In genomic region chr3:45035441-45036301, GRCh38 we compare ENCODE assay signal across 8 cellular contexts. TPM values are rescaled to one million over a fixed set of nuclear protein-coding genes. Genes with fewer than 3 reads are reported as not detected.
DNase-seq lines count a peak whose midpoint lies in the region; ATAC-seq lines count a peak whose summit lies in the region.

No MANE protein-coding gene starts in this region.

- H3K9me3 Mint-ChIP-seq in activated T-cell treated with anti-CD3 and anti-CD28 coated beads, Interleukin-2, amount 50 U/mL, for 4 hours = no peaks in the 10 kb centered on the region

- H3K36me3 Mint-ChIP-seq in activated T-cell treated with anti-CD3 and anti-CD28 coated beads, Interleukin-2, amount 50 U/mL, for 4 hours (ENCODE audit: insufficient read depth) = no peaks in the 10 kb centered on the region

- DNase-seq in G401 (ENCODE audit: low spot score) = peak; percentile 53
- peak; percentile 11 for DNase-seq in activated T-cell treated with anti-CD3 and anti-CD28 coated beads, Interleukin-2, amount 50 U/mL, for 4 hours
- peak; percentile 23 for DNase-seq in germinal center (ENCODE audit: low spot score)
- peak; percentile 84 for DNase-seq in posterior vena cava (ENCODE audit: low spot score)
- no peak for DNase-seq in epidermal melanocyte (ENCODE audit: insufficient read length, low spot score)
- no peak for DNase-seq in GF-D8 (lab: John Stamatoyannopoulos, UW)

- H3K27me3 Mint-ChIP-seq in activated T-cell treated with anti-CD3 and anti-CD28 coated beads, Interleukin-2, amount 50 U/mL, for 4 hours (ENCODE audit: low read depth) = peaks cover 35% of the 10 kb centered on the region

- intact Hi-C loops in posterior vena cava (cut with DNase I) = loop anchor here in 1 of 2 donors (5.0 to 10.0 kb wide), 5 partner anchors 61 to 629 kb away; partner anchors contain the start of genes EXOSC7 and ZDHHC3

- H3K4me1 Mint-ChIP-seq in activated T-cell treated with anti-CD3 and anti-CD28 coated beads, Interleukin-2, amount 50 U/mL, for 4 hours (ENCODE audit: low read depth) = peaks cover 28% of the 10 kb centered on the region

- in situ Hi-C loops in G401 (cut with HindIII; ENCODE audit: low sequenced_read_pairs) = no loop called here

- H3K4me3 Mint-ChIP-seq in activated T-cell treated with anti-CD3 and anti-CD28 coated beads, Interleukin-2, amount 50 U/mL, for 4 hours = peak overlapping the region; percentile 80

- peak in 1 of 2 donors; percentile 35 for ATAC-seq in activated T-cell treated with anti-CD3 and anti-CD28 coated beads, Interleukin-2, amount 50 U/mL, for 4 hours
- ATAC-seq in HG02798 (IDR thresholded peaks at IDR 0.05; ENCODE audit: poor library complexity, unreplicated experiment) (no peak), GM18870 (IDR thresholded peaks at IDR 0.05; ENCODE audit: unreplicated experiment) (no peak)

RNA-seq across cellular contexts. Expression of gene CLEC3B, which starts 9.6 kb away (rescaled TPM):
- total RNA-seq in G401 (2014; rRNA removed; shearing (Covaris generic)) = not detected in 2 replicates
- total RNA-seq in activated T-cell treated with anti-CD3 and anti-CD28 coated beads, Interleukin-2, amount 50 U/mL, for 4 hours = under 1 TPM; 0.30 to 0.40 (median 0.38) TPM
- total RNA-seq in posterior vena cava = 100 to 1,000 TPM in 1 of 2 donors, 10 to 100 TPM in 1; 50.0 to 136 TPM

RNA-seq across cellular contexts. Expression of gene EXOSC7, which starts 59.6 kb away (rescaled TPM):
- total RNA-seq in G401 (2014; rRNA removed; shearing (Covaris generic)) = 66.9 and 78.1 TPM in 2 replicates
- 10 to 100 TPM; 75.4 to 88.8 (median 83.4) TPM for total RNA-seq in activated T-cell treated with anti-CD3 and anti-CD28 coated beads, Interleukin-2, amount 50 U/mL, for 4 hours
- total RNA-seq in posterior vena cava = 10 to 100 TPM; 27.3 to 30.8 TPM

RNA-seq across cellular contexts. Expression of gene ZDHHC3, which starts 59.7 kb away (rescaled TPM):
- 93.2 and 98.2 TPM in 2 replicates for total RNA-seq in G401 (2014; rRNA removed; shearing (Covaris generic))
- 10 to 100 TPM; 33.6 to 44.5 (median 34.6) TPM for total RNA-seq in activated T-cell treated with anti-CD3 and anti-CD28 coated beads, Interleukin-2, amount 50 U/mL, for 4 hours
- total RNA-seq in posterior vena cava = 10 to 100 TPM; 59.0 to 59.7 TPM

Comparison
In these comparisons a context has a peak if more than half of its experiments do, and no peak if none do; other contexts are left out.
1. DNase-seq: peak in G401 (single experiment), activated T-cell treated with anti-CD3 and anti-CD28 coated beads, Interleukin-2, amount 50 U/mL, for 4 hours (single experiment), germinal center (single experiment) and posterior vena cava (single experiment); none in epidermal melanocyte (single experiment) and GF-D8 (single experiment).
2. RNA of gene CLEC3B, which starts 9.6 kb away (total RNA-seq): 50.0 to 136 TPM in posterior vena cava; 0.30 to 0.40 TPM in activated T-cell treated with anti-CD3 and anti-CD28 coated beads, Interleukin-2, amount 50 U/mL, for 4 hours and not detected in G401; every median in the first group is over 10 times any median in the second.